In the genomic region with DNA sequence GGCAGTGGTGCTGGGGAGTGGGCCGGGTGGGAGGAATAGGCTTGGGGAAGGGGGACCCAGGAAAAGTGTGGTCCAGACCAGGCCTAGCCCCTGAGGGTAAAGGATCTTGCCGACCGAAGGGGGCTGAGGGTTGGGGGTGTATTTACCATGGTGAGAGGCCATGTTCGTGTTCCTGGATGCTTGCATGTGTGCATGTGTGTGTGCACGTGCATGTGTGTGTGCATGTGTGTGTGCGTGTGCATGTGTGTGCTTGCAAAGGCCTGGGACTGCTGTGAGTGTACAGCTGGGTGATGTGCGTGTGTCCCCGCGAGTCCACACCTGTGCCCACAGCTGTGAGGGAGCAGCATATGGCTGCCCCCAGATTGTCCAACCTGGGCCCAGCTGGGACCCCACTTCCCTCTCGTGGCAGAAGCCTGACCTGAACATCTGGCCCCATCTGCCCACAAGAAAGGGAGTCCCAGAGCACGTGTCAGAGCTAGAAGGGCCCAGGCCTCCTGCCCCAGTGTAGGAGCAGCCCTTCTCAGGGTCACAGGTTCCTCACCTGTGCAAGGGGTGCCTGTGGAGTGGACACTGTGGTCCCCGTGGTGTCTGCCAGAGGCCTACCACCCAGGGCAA, we compare ENCODE assay signal across 12 cellular contexts. TPM values are rescaled to one million over a fixed set of nuclear protein-coding genes. Genes with fewer than 3 reads are reported as not detected.
A peak's percentile ranks its signal among the peaks of the same experiment; 100 is the strongest.
DNase-seq lines count a peak whose midpoint lies in the region; ATAC-seq, FAIRE-seq and TF ChIP-seq lines count a peak whose summit lies in the region.
"Had no signal": no experiment of that assay in that cellular context is flagged by ENCODE, and none has a peak within 500 bp of the region (broad histone marks: within the 10 kb centered on the region; RNA-seq: fewer than 3 reads in every experiment).

No MANE protein-coding gene starts in this region.

- no peak for DNase-seq in activated T-cell treated with anti-CD3 and anti-CD28 coated beads, Interleukin-2, amount 50 U/mL, for 24 hours
- DNase-seq in activated T-cell treated with anti-CD3 and anti-CD28 coated beads for 4 hours (no peak), NT2/D1 (ENCODE audit: low read depth, low spot score) (no peak), fibroblast of lung (ENCODE audit: low read depth in 2 of 2) (peak in 1 of 2 donors; percentile 9), C1 segment of cervical spinal cord (lab: John Stamatoyannopoulos, UW) (no peak), GM19239 (ENCODE audit: insufficient read length, low spot score) (no peak)
- DNase-seq in stimulated activated effector memory CD8-positive, alpha-beta T cell treated with anti-CD3 and anti-CD28 coated beads, Interleukin-12 subunit alpha, Interleukin-12 subunit beta, amount 100 ng/mL, for 72 hours (ENCODE audit: low spot score in 2 of 2) = no peak
- DNase-seq: NCI-H1105 treated with DMSO at 0.1 percent for 48 hours, NCI-H774, thyroid gland had no signal

- peaks cover 49% of the 10 kb centered on the region for H3K4me1 Mint-ChIP-seq in activated T-cell treated with anti-CD3 and anti-CD28 coated beads, Interleukin-2, amount 50 U/mL, for 24 hours (ENCODE audit: low read depth)
- peaks cover 58% of the 10 kb centered on the region for H3K4me1 Mint-ChIP-seq in stimulated activated effector memory CD8-positive, alpha-beta T cell treated with anti-CD3 and anti-CD28 coated beads, Interleukin-12 subunit alpha, Interleukin-12 subunit beta, amount 100 ng/mL, for 72 hours

- H3K9me3 ChIP-seq in NT2/D1 (ENCODE audit: insufficient read depth, low read length) (no peaks in the 10 kb centered on the region), fibroblast of lung (ENCODE audit: control insufficient read depth, insufficient read depth, low read depth, low read length) (no peaks in the 10 kb centered on the region)
- H3K9me3 ChIP-seq: thyroid gland had no signal

- H4K20me1 ChIP-seq in fibroblast of lung (ENCODE audit: control insufficient read depth, extremely low read depth, insufficient read depth, low read length) = no peaks in the 10 kb centered on the region

- H3K27me3 ChIP-seq in NT2/D1 (ENCODE audit: insufficient read depth, insufficient read length) = no peaks in the 10 kb centered on the region
- H3K27me3 ChIP-seq in fibroblast of lung (ENCODE audit: control insufficient read depth, insufficient read depth, low read length) = no peaks in the 10 kb centered on the region
- H3K27me3 ChIP-seq: thyroid gland had no signal

- peak overlapping the region; percentile 54 for H3K27ac ChIP-seq in fibroblast of lung (ENCODE audit: insufficient read depth, low read length)

- no peaks in the 10 kb centered on the region for H3K27me3 Mint-ChIP-seq in activated T-cell treated with anti-CD3 and anti-CD28 coated beads, Interleukin-2, amount 50 U/mL, for 24 hours

- H3K36me3 Mint-ChIP-seq in activated T-cell treated with anti-CD3 and anti-CD28 coated beads, Interleukin-2, amount 50 U/mL, for 24 hours (ENCODE audit: low read depth) = no peaks in the 10 kb centered on the region
- no peaks in the 10 kb centered on the region for H3K36me3 Mint-ChIP-seq in stimulated activated effector memory CD8-positive, alpha-beta T cell treated with anti-CD3 and anti-CD28 coated beads, Interleukin-12 subunit alpha, Interleukin-12 subunit beta, amount 100 ng/mL, for 72 hours

- no peak for TF ChIP-seq CTCF in fibroblast of lung (conservative IDR thresholded peaks at IDR 0.05 in 1 of 2, IDR thresholded peaks at IDR 0.05 in 1 of 2; ENCODE audit: low read depth in 1 of 2, low read length in 2 of 2)

- H3K4me3 Mint-ChIP-seq in activated T-cell treated with anti-CD3 and anti-CD28 coated beads, Interleukin-2, amount 50 U/mL, for 24 hours = no peak overlapping the region
- H3K4me3 Mint-ChIP-seq in stimulated activated effector memory CD8-positive, alpha-beta T cell treated with anti-CD3 and anti-CD28 coated beads, Interleukin-12 subunit alpha, Interleukin-12 subunit beta, amount 100 ng/mL, for 72 hours = no peak overlapping the region

- FAIRE-seq in GM19239 (lab: Jason Lieb, UNC) = no peak

- H3K9ac ChIP-seq in NT2/D1 (ENCODE audit: insufficient read length, low read depth) = peak overlapping the region; percentile 61
- no peak overlapping the region for H3K9ac ChIP-seq in fibroblast of lung (ENCODE audit: insufficient read depth, low read length)

- no peak for ATAC-seq in stimulated activated effector memory CD8-positive, alpha-beta T cell treated with anti-CD3 and anti-CD28 coated beads, Interleukin-12 subunit alpha, Interleukin-12 subunit beta, amount 100 ng/mL, for 72 hours
- no peak for ATAC-seq in HG03025 (IDR thresholded peaks at IDR 0.05; ENCODE audit: low FRiP score, unreplicated experiment)

- peaks cover 37% of the 10 kb centered on the region for H3K4me1 ChIP-seq in NT2/D1 (ENCODE audit: insufficient read depth, insufficient read length)
- H3K4me1 ChIP-seq in fibroblast of lung (ENCODE audit: control insufficient read depth, extremely low read depth, insufficient read depth, low read length) = peaks cover 48% of the 10 kb centered on the region

- no peak overlapping the region for H2AFZ ChIP-seq in fibroblast of lung (ENCODE audit: low read length)

- H3K4me2 ChIP-seq in fibroblast of lung (ENCODE audit: extremely low read depth, insufficient read depth, low read length) = peak overlapping the region; percentile 13

- peak overlapping the region; percentile 64 for H3K27ac Mint-ChIP-seq in activated T-cell treated with anti-CD3 and anti-CD28 coated beads, Interleukin-2, amount 50 U/mL, for 24 hours
- H3K27ac Mint-ChIP-seq in stimulated activated effector memory CD8-positive, alpha-beta T cell treated with anti-CD3 and anti-CD28 coated beads, Interleukin-12 subunit alpha, Interleukin-12 subunit beta, amount 100 ng/mL, for 72 hours = peak overlapping the region; percentile 86

- H3K79me2 ChIP-seq in fibroblast of lung (ENCODE audit: control insufficient read depth, insufficient read depth, low read length) = no peaks in the 10 kb centered on the region

- H3K36me3 ChIP-seq in NT2/D1 (ENCODE audit: insufficient read depth, insufficient read length, low read length) (no peaks in the 10 kb centered on the region), fibroblast of lung (ENCODE audit: control insufficient read depth, insufficient read depth, low read length) (no peaks in the 10 kb centered on the region)
- H3K36me3 ChIP-seq: thyroid gland had no signal

- no peak overlapping the region for H3K4me3 ChIP-seq in NT2/D1 (ENCODE audit: insufficient read length, low read depth)
- no peak overlapping the region for H3K4me3 ChIP-seq in fibroblast of lung (replicated peaks in 1 of 4; ENCODE audit: control extremely low read depth in 1 of 4, insufficient read depth in 1 of 4, low read depth in 3 of 4, low read length in 4 of 4)
- H3K4me3 ChIP-seq: thyroid gland had no signal

- no peaks in the 10 kb centered on the region for H3K9me3 Mint-ChIP-seq in activated T-cell treated with anti-CD3 and anti-CD28 coated beads, Interleukin-2, amount 50 U/mL, for 24 hours
- H3K9me3 Mint-ChIP-seq in stimulated activated effector memory CD8-positive, alpha-beta T cell treated with anti-CD3 and anti-CD28 coated beads, Interleukin-12 subunit alpha, Interleukin-12 subunit beta, amount 100 ng/mL, for 72 hours = no peaks in the 10 kb centered on the region

RNA-seq across cellular contexts. Expression of gene CD248, which starts 8.4 kb away (rescaled TPM):
- 52.6 and 95.6 TPM in 2 replicates for total RNA-seq in fibroblast of lung
- polyA plus RNA-seq in fibroblast of lung = 98.8 and 132 TPM in 2 replicates
- 418 and 663 TPM in 2 replicates for polyA plus RNA-seq in fibroblast of lung (2012)
- polyA minus RNA-seq in fibroblast of lung (ENCODE audit: low replicate concordance) = 333 and 643 TPM in 2 replicates

RNA-seq across cellular contexts. Expression of gene RIN1, which starts 11.0 kb away (rescaled TPM):
- total RNA-seq in fibroblast of lung = 12.6 and 22.1 TPM in 2 replicates
- polyA plus RNA-seq in fibroblast of lung = 6.3 and 10.6 TPM in 2 replicates
- polyA plus RNA-seq in fibroblast of lung (2012) = 20.1 and 38.9 TPM in 2 replicates
- polyA minus RNA-seq in fibroblast of lung (ENCODE audit: low replicate concordance) = 11.7 and 30.8 TPM in 2 replicates

RNA-seq across cellular contexts. Expression of gene BRMS1, which starts 19.7 kb away (rescaled TPM):
- total RNA-seq in fibroblast of lung = 43.9 and 50.6 TPM in 2 replicates
- polyA plus RNA-seq in fibroblast of lung = 25.7 and 41.6 TPM in 2 replicates
- polyA plus RNA-seq in fibroblast of lung (2012) = 32.5 and 59.6 TPM in 2 replicates
- polyA minus RNA-seq in fibroblast of lung (ENCODE audit: low replicate concordance) = 9.5 and 19.5 TPM in 2 replicates

RNA-seq across cellular contexts. Expression of gene B4GAT1, which starts 22.2 kb away (rescaled TPM):
- total RNA-seq in fibroblast of lung = 34.7 and 48.9 TPM in 2 replicates
- 13.1 and 15.7 TPM in 2 replicates for polyA plus RNA-seq in fibroblast of lung
- 20.9 and 28.3 TPM in 2 replicates for polyA plus RNA-seq in fibroblast of lung (2012)
- polyA minus RNA-seq in fibroblast of lung (ENCODE audit: low replicate concordance) = 3.9 and 4.4 TPM in 2 replicates

RNA-seq across cellular contexts. Expression of gene TMEM151A, which starts 33.6 kb away (rescaled TPM):
- total RNA-seq in fibroblast of lung = under 0.01 TPM in 2 replicates
- not detected in 2 replicates for polyA plus RNA-seq in fibroblast of lung
- 0.07 TPM in 1 of 2 replicates, not detected in the other for polyA plus RNA-seq in fibroblast of lung (2012)
- not detected in 2 replicates for polyA minus RNA-seq in fibroblast of lung (ENCODE audit: low replicate concordance)
- total RNA-seq: T-helper 2 cell treated with Interferon-gamma antibody and Interleukin-4, amounts not matched to agents 100 ng/mL and 5 ng/mL, for 36 hours had no signal
